Comparison of ENCODE assay signal across 21 cellular contexts in genomic region chr1:31875636-31876236, GRCh38. TPM values are rescaled to one million over a fixed set of nuclear protein-coding genes. Genes with fewer than 3 reads are reported as not detected.
"Had no signal": no experiment of that assay in that cellular context is flagged by ENCODE, and none has a peak within 500 bp of the region (broad histone marks: within the 10 kb centered on the region; RNA-seq: fewer than 3 reads in every experiment).

No MANE protein-coding gene starts in this region.

- H3K27me3 ChIP-seq: ascending aorta, gastrocnemius medialis, heart left ventricle, sigmoid colon, suprapubic skin had no signal

- H3K36me3 ChIP-seq: ascending aorta, gastrocnemius medialis, heart left ventricle, sigmoid colon, suprapubic skin had no signal

- H3K27ac Mint-ChIP-seq: activated T-helper 17 cell treated with anti-CD3 and anti-CD28 coated beads, Interleukin-2, amount 50 U/mL, for 72 hours; T-helper 2 cell treated with Interferon-gamma antibody and Interleukin-4, amounts not matched to agents 5 μg/mL and 100 μg/mL, for 36 hours had no signal

- H3K4me3 ChIP-seq: ascending aorta, gastrocnemius medialis, heart left ventricle, psoas muscle, sigmoid colon, suprapubic skin had no signal

- H3K9me3 Mint-ChIP-seq: activated T-helper 17 cell treated with anti-CD3 and anti-CD28 coated beads, Interleukin-2, amount 50 U/mL, for 72 hours had no signal

- ATAC-seq: activated CD4-positive, CD25-positive, alpha-beta regulatory T cell treated with anti-CD3 and anti-CD28 coated beads, Interleukin-2, amount 50 U/mL, for 24 hours; activated T-helper 17 cell treated with anti-CD3 and anti-CD28 coated beads, Interleukin-2, amount 50 U/mL, for 72 hours; gastrocnemius medialis; heart left ventricle; left ventricle myocardium superior; psoas muscle; stimulated activated naive CD8-positive, alpha-beta T cell treated with anti-CD3 and anti-CD28 coated beads, Interleukin-15, Interleukin-2, amounts not matched to agents 100 U/mL and 50 U/mL, for 24 hours had no signal

- H3K9me3 ChIP-seq: gastrocnemius medialis, psoas muscle, sigmoid colon, suprapubic skin had no signal

- DNase-seq: activated CD4-positive, alpha-beta T cell treated with anti-CD3 and anti-CD28 coated beads, Interleukin-2, amount 50 U/mL, for 1 hour; activated naive CD4-positive, alpha-beta T cell treated with Interleukin-2 at 50 U/mL for 16 hours; erythroblast; gastrocnemius medialis; heart left ventricle; left ventricle myocardium superior; mesendoderm; psoas muscle; sigmoid colon; stimulated activated CD4-positive, alpha-beta T cell treated with anti-CD3 and anti-CD28 coated beads, Interleukin-4, amount 100 ng/mL, for 1 hour; stimulated activated naive CD8-positive, alpha-beta T cell treated with anti-CD3 and anti-CD28 coated beads, Interleukin-15, Interleukin-2, amounts not matched to agents 100 U/mL and 50 U/mL, for 24 hours; SW 1271; trophoblast cell had no signal

- H3K4me3 Mint-ChIP-seq: activated T-helper 17 cell treated with anti-CD3 and anti-CD28 coated beads, Interleukin-2, amount 50 U/mL, for 72 hours; neural crest cell; T-helper 2 cell treated with Interferon-gamma antibody and Interleukin-4, amounts not matched to agents 5 μg/mL and 100 μg/mL, for 36 hours had no signal

- H3K4me1 ChIP-seq: ascending aorta, gastrocnemius medialis, psoas muscle, sigmoid colon, suprapubic skin had no signal

- FAIRE-seq: bronchial epithelial cell had no signal

- H3K27ac ChIP-seq: ascending aorta, gastrocnemius medialis, heart left ventricle, psoas muscle, sigmoid colon, suprapubic skin had no signal

- H3K27me3 Mint-ChIP-seq: activated T-helper 17 cell treated with anti-CD3 and anti-CD28 coated beads, Interleukin-2, amount 50 U/mL, for 72 hours had no signal

RNA-seq across cellular contexts. Expression of gene SPOCD1, which starts 59.9 kb away (rescaled TPM):
- total RNA-seq: activated CD8-positive, alpha-beta memory T cell treated with anti-CD3 and anti-CD28 coated beads for 36 hours; gastrocnemius medialis; left ventricle myocardium superior had no signal
